In genomic region chr3:189490337-189490736, GRCh38 we compare ENCODE assay signal across 18 cellular contexts.
DNase-seq lines count a peak whose midpoint lies in the region; ATAC-seq, FAIRE-seq and TF ChIP-seq lines count a peak whose summit lies in the region.
"Had no signal": no experiment of that assay in that cellular context is flagged by ENCODE, and none has a peak within 500 bp of the region (broad histone marks: within the 10 kb centered on the region; RNA-seq: fewer than 3 reads in every experiment).

No MANE protein-coding gene starts in this region.

- H3K4me1 ChIP-seq in keratinocyte (ENCODE audit: control insufficient read depth, extremely low read depth, insufficient read depth, low read length) = peaks cover 35% of the 10 kb centered on the region
- no peaks in the 10 kb centered on the region for H3K4me1 ChIP-seq in suprapubic skin
- H3K4me1 ChIP-seq in naive thymus-derived CD4-positive, alpha-beta T cell (ENCODE audit: control insufficient read depth in 2 of 2, insufficient read depth in 2 of 2, low read length in 2 of 2) = no peaks in the 10 kb centered on the region

- 47% methylated on average over 1 of the region's 1 CpG for WGBS in suprapubic skin

- H3K4me1 Mint-ChIP-seq in activated T-cell treated with anti-CD3 and anti-CD28 coated beads, Interleukin-2, amount 50 U/mL, for 24 hours (ENCODE audit: low read depth) = no peaks in the 10 kb centered on the region
- no peaks in the 10 kb centered on the region for H3K4me1 Mint-ChIP-seq in naive thymus-derived CD4-positive, alpha-beta T cell

- TF ChIP-seq EP300 in suprapubic skin (IDR thresholded peaks at IDR 0.05) = no peak

- H3K27ac Mint-ChIP-seq in activated T-cell treated with anti-CD3 and anti-CD28 coated beads, Interleukin-2, amount 50 U/mL, for 24 hours = no peak overlapping the region
- no peak overlapping the region for H3K27ac Mint-ChIP-seq in naive thymus-derived CD4-positive, alpha-beta T cell

- H3K4me3 ChIP-seq in bronchial epithelial cell (ENCODE audit: low read depth, low read length) = no peak overlapping the region
- H3K4me3 ChIP-seq in keratinocyte (ENCODE audit: control insufficient read depth in 2 of 3, extremely low read depth in 1 of 3, insufficient read depth in 2 of 3, low read depth in 1 of 3, low read length in 3 of 3) = no peak overlapping the region
- H3K4me3 ChIP-seq in suprapubic skin = no peak overlapping the region
- H3K4me3 ChIP-seq in naive thymus-derived CD4-positive, alpha-beta T cell (ENCODE audit: low read length) = no peak overlapping the region
- H3K4me3 ChIP-seq: K562 had no signal

- H3K27ac ChIP-seq in keratinocyte (ENCODE audit: control insufficient read depth, insufficient read depth, low read length) (peak overlapping the region; percentile 17), suprapubic skin (peak overlapping the region; percentile 77)
- H3K27ac ChIP-seq in naive thymus-derived CD4-positive, alpha-beta T cell (ENCODE audit: low read depth, low read length) = no peak overlapping the region
- H3K27ac ChIP-seq: HL-60 had no signal

- H2AFZ ChIP-seq in keratinocyte (ENCODE audit: control insufficient read depth, low read length) = no peak overlapping the region

- CTCF ChIA-PET in naive thymus-derived CD4-positive, alpha-beta T cell (lab: Charles Lee) = no interaction called here

- no peaks in the 10 kb centered on the region for H3K9me3 ChIP-seq in keratinocyte (ENCODE audit: control insufficient read depth, low read depth, low read length)
- no peaks in the 10 kb centered on the region for H3K9me3 ChIP-seq in suprapubic skin
- no peaks in the 10 kb centered on the region for H3K9me3 ChIP-seq in naive thymus-derived CD4-positive, alpha-beta T cell (ENCODE audit: control insufficient read depth in 2 of 3, low read length in 3 of 3)

- no peaks in the 10 kb centered on the region for H3K36me3 Mint-ChIP-seq in activated T-cell treated with anti-CD3 and anti-CD28 coated beads, Interleukin-2, amount 50 U/mL, for 24 hours (ENCODE audit: low read depth)
- H3K36me3 Mint-ChIP-seq in naive thymus-derived CD4-positive, alpha-beta T cell = no peaks in the 10 kb centered on the region

- H4K20me1 ChIP-seq in keratinocyte (ENCODE audit: control insufficient read depth, extremely low read depth, insufficient read depth, low read length) = no peaks in the 10 kb centered on the region

- H3K27me3 ChIP-seq in bronchial epithelial cell (ENCODE audit: control insufficient read depth, insufficient read depth, low read length) (no peaks in the 10 kb centered on the region), keratinocyte (ENCODE audit: control insufficient read depth, extremely low read depth, insufficient read depth, low read length) (no peaks in the 10 kb centered on the region), suprapubic skin (no peaks in the 10 kb centered on the region)
- H3K27me3 ChIP-seq in naive thymus-derived CD4-positive, alpha-beta T cell (ENCODE audit: control insufficient read depth in 2 of 2, insufficient read depth in 2 of 2, low read length in 2 of 2) = no peaks in the 10 kb centered on the region

- H3K9me1 ChIP-seq in keratinocyte (ENCODE audit: control insufficient read depth, extremely low read depth, insufficient read depth, low read length) = no peaks in the 10 kb centered on the region

- DNase-seq in LoVo (ENCODE audit: low spot score) (peak; percentile 16), bronchial epithelial cell (ENCODE audit: low read depth) (peak; percentile 68), keratinocyte (ENCODE audit: low read depth, low spot score) (peak; percentile 40), suprapubic skin (ENCODE audit: low spot score in 2 of 2) (no peak), GM19240 (ENCODE audit: insufficient read length, low spot score) (no peak)
- no peak for DNase-seq in activated T-cell treated with anti-CD3 and anti-CD28 coated beads, Interleukin-2, amount 50 U/mL, for 24 hours
- DNase-seq in naive thymus-derived CD4-positive, alpha-beta T cell = no peak
- DNase-seq: COR-L47, EL, NCI-H1436, NCI-H2029, NCI-H2171 treated with DMSO at 0.1 percent for 48 hours, NCI-H446 treated with DMSO at 0.1 percent for 48 hours, NCI-H748 treated with DMSO at 0.1 percent for 48 hours had no signal

- no peak overlapping the region for H3K4me3 Mint-ChIP-seq in activated T-cell treated with anti-CD3 and anti-CD28 coated beads, Interleukin-2, amount 50 U/mL, for 24 hours
- H3K4me3 Mint-ChIP-seq in naive thymus-derived CD4-positive, alpha-beta T cell = no peak overlapping the region

- no peaks in the 10 kb centered on the region for H3K27me3 Mint-ChIP-seq in activated T-cell treated with anti-CD3 and anti-CD28 coated beads, Interleukin-2, amount 50 U/mL, for 24 hours
- no peaks in the 10 kb centered on the region for H3K27me3 Mint-ChIP-seq in naive thymus-derived CD4-positive, alpha-beta T cell

- dilution Hi-C loops in keratinocyte (cut with MboI; ENCODE audit: extremely low pct_ligation_motif_present, low sequenced_read_pairs) = no loop called here

- no peak for TF ChIP-seq POLR2A in suprapubic skin (IDR thresholded peaks at IDR 0.05)

- H3K36me3 ChIP-seq in bronchial epithelial cell (ENCODE audit: control insufficient read depth, insufficient read depth, low read length) = no peaks in the 10 kb centered on the region
- H3K36me3 ChIP-seq in keratinocyte (ENCODE audit: control insufficient read depth in 2 of 2, extremely low read depth in 1 of 2, insufficient read depth in 2 of 2, low read length in 2 of 2) = no peaks in the 10 kb centered on the region
- H3K36me3 ChIP-seq in suprapubic skin = no peaks in the 10 kb centered on the region
- H3K36me3 ChIP-seq in naive thymus-derived CD4-positive, alpha-beta T cell (ENCODE audit: control insufficient read depth in 2 of 3, insufficient read depth in 3 of 3, low read length in 3 of 3) = no peaks in the 10 kb centered on the region

- H3K9ac ChIP-seq in keratinocyte (ENCODE audit: control insufficient read depth, extremely low read depth, insufficient read depth, low read length) = no peak overlapping the region

- H3K9me3 Mint-ChIP-seq in activated T-cell treated with anti-CD3 and anti-CD28 coated beads, Interleukin-2, amount 50 U/mL, for 24 hours = no peaks in the 10 kb centered on the region
- peaks cover 0 to 8% (median 4%) of the 10 kb centered on the region in 11 donors for H3K9me3 Mint-ChIP-seq in naive thymus-derived CD4-positive, alpha-beta T cell

- TF ChIP-seq CTCF in bronchial epithelial cell (IDR thresholded peaks at IDR 0.05; ENCODE audit: insufficient read depth, low read length, severe bottlenecking) (no peak), keratinocyte (optimal IDR thresholded peaks at IDR 0.05 in 1 of 3, IDR thresholded peaks at IDR 0.05 in 1 of 3, conservative IDR thresholded peaks at IDR 0.05 in 1 of 3; ENCODE audit: extremely low read depth in 1 of 3, insufficient read depth in 2 of 3, low read length in 3 of 3) (no peak), suprapubic skin (IDR thresholded peaks at IDR 0.05) (no peak)

- FAIRE-seq in bronchial epithelial cell (lab: Jason Lieb, UNC) (no peak), keratinocyte (lab: Jason Lieb, UNC) (peak; percentile 26)
- FAIRE-seq: H54, K562 had no signal

- intact Hi-C loops in naive thymus-derived CD4-positive, alpha-beta T cell (cut with micrococcal nuclease) = no loop called here

- POLR2A ChIA-PET in naive thymus-derived CD4-positive, alpha-beta T cell (lab: Charles Lee) = no interaction called here

- no peaks in the 10 kb centered on the region for H3K79me2 ChIP-seq in keratinocyte (ENCODE audit: control insufficient read depth, insufficient read depth, low read length)

- peak overlapping the region; percentile 37 for H3K4me2 ChIP-seq in keratinocyte (ENCODE audit: control insufficient read depth, extremely low read depth, insufficient read depth, low read depth, low read length)

- ATAC-seq in naive thymus-derived CD4-positive, alpha-beta T cell = no peak
- ATAC-seq: K562, Right ventricle myocardium inferior had no signal

Comparison
In these comparisons a context has a peak if more than half of its experiments do, and no peak if none do; other contexts are left out.
1. DNase-seq: peak in LoVo (single experiment), bronchial epithelial cell (single experiment) and keratinocyte (single experiment); none in suprapubic skin (0 of 2), activated T-cell treated with anti-CD3 and anti-CD28 coated beads, Interleukin-2, amount 50 U/mL, for 24 hours (single experiment), GM19240 (single experiment) and naive thymus-derived CD4-positive, alpha-beta T cell (0 of 9).